11 cellular contexts compared by ENCODE assay signal in genomic region chr6:114997813-114998292, GRCh38.
A peak's percentile ranks its signal among the peaks of the same experiment; 100 is the strongest.
DNase-seq lines count a peak whose midpoint lies in the region; ATAC-seq and TF ChIP-seq lines count a peak whose summit lies in the region.
"Had no signal": no experiment of that assay in that cellular context is flagged by ENCODE, and none has a peak within 500 bp of the region (broad histone marks: within the 10 kb centered on the region; RNA-seq: fewer than 3 reads in every experiment).

No MANE protein-coding gene starts in this region.

- no peaks in the 10 kb centered on the region for H3K27me3 ChIP-seq in MM.1S (replicated peaks; ENCODE audit: insufficient read depth, low read length)
- H3K27me3 ChIP-seq in Karpas-422 (ENCODE audit: low read length) = no peaks in the 10 kb centered on the region

- H3K4me1 ChIP-seq in MM.1S (ENCODE audit: low read length) (no peaks in the 10 kb centered on the region), Karpas-422 (ENCODE audit: low read length) (no peaks in the 10 kb centered on the region)

- no peak overlapping the region for H3K27ac ChIP-seq in MM.1S (ENCODE audit: low read length)
- H3K27ac ChIP-seq in Karpas-422 (ENCODE audit: low read length) = no peak overlapping the region
- H3K27ac ChIP-seq: thoracic aorta had no signal

- H3K36me3 ChIP-seq in MM.1S (replicated peaks; ENCODE audit: insufficient read depth, low read length) = no peaks in the 10 kb centered on the region
- H3K36me3 ChIP-seq in Karpas-422 (ENCODE audit: insufficient read depth, low read length) = no peaks in the 10 kb centered on the region
- H3K36me3 ChIP-seq: thoracic aorta had no signal

- no peaks in the 10 kb centered on the region for H3K9me2 ChIP-seq in MM.1S (replicated peaks; ENCODE audit: insufficient read depth, low read length)
- H3K9me2 ChIP-seq in Karpas-422 (replicated peaks; ENCODE audit: insufficient read depth, low read length) = no peaks in the 10 kb centered on the region

- ATAC-seq in GM18861 (IDR thresholded peaks at IDR 0.05; ENCODE audit: unreplicated experiment) (peak; percentile 57), HG02623 (IDR thresholded peaks at IDR 0.05; ENCODE audit: unreplicated experiment) (peak; percentile 56)

- H3K4me3 ChIP-seq in MM.1S (ENCODE audit: low read length) (no peak overlapping the region), Karpas-422 (ENCODE audit: low read length) (no peak overlapping the region)
- H3K4me3 ChIP-seq: thoracic aorta had no signal

- H2AFZ ChIP-seq in MM.1S (ENCODE audit: low read length) = peak overlapping the region; percentile 38; the same call in 1 of the 2 replicates
- H2AFZ ChIP-seq in Karpas-422 (ENCODE audit: low read length) = no peak overlapping the region

- H3K79me2 ChIP-seq in MM.1S (ENCODE audit: low read length) = no peaks in the 10 kb centered on the region
- no peaks in the 10 kb centered on the region for H3K79me2 ChIP-seq in Karpas-422 (ENCODE audit: low read length)

- DNase-seq in A172 (ENCODE audit: low spot score) (peak; percentile 66), MM.1S (peak; percentile 34), islet precursor cell (no peak), Karpas-422 (no peak)
- no peak for DNase-seq in stimulated activated CD4-positive, alpha-beta T cell treated with anti-CD3 and anti-CD28 coated beads, Interleukin-2, amount 100 ng/mL, for 24 hours
- no peak for DNase-seq in stimulated activated CD4-positive, alpha-beta T cell treated with anti-CD3 and anti-CD28 coated beads, Interleukin-4, amount 100 ng/mL, for 4 hours
- DNase-seq: CD4-positive, CD25-positive, alpha-beta regulatory T cell; dermis blood vessel endothelial cell had no signal

- TF ChIP-seq CTCF in MM.1S (IDR thresholded peaks at IDR 0.05; ENCODE audit: low read length) = no peak

- H3K9me3 ChIP-seq in MM.1S (replicated peaks; ENCODE audit: insufficient read depth, low read length) (no peaks in the 10 kb centered on the region), Karpas-422 (ENCODE audit: low read length) (peaks cover 4% of the 10 kb centered on the region; the same call in 1 of the 2 replicates)
- H3K9me3 ChIP-seq: thoracic aorta had no signal

- H3K9ac ChIP-seq in MM.1S (ENCODE audit: low read length) (no peak overlapping the region), Karpas-422 (ENCODE audit: low read length) (no peak overlapping the region)

- H4K20me1 ChIP-seq in MM.1S (ENCODE audit: insufficient read depth, low read length) = no peaks in the 10 kb centered on the region
- no peaks in the 10 kb centered on the region for H4K20me1 ChIP-seq in Karpas-422 (ENCODE audit: insufficient read depth, low read depth, low read length)

- H3K4me2 ChIP-seq in MM.1S (ENCODE audit: low read depth, low read length) (no peak overlapping the region), Karpas-422 (ENCODE audit: low read depth, low read length, poor library complexity, severe bottlenecking) (no peak overlapping the region)

- no peaks in the 10 kb centered on the region for H3F3A ChIP-seq in MM.1S (ENCODE audit: insufficient read depth, low read length)

Comparison
In these comparisons a context has a peak if more than half of its experiments do, and no peak if none do; other contexts are left out.
1. DNase-seq: peak in A172 (single experiment) and MM.1S (single experiment); none in stimulated activated CD4-positive, alpha-beta T cell treated with anti-CD3 and anti-CD28 coated beads, Interleukin-2, amount 100 ng/mL, for 24 hours (0 of 2), islet precursor cell (single experiment), stimulated activated CD4-positive, alpha-beta T cell treated with anti-CD3 and anti-CD28 coated beads, Interleukin-4, amount 100 ng/mL, for 4 hours (0 of 2) and Karpas-422 (single experiment).